ENCODE assay signal across 8 cellular contexts in the genomic region with DNA sequence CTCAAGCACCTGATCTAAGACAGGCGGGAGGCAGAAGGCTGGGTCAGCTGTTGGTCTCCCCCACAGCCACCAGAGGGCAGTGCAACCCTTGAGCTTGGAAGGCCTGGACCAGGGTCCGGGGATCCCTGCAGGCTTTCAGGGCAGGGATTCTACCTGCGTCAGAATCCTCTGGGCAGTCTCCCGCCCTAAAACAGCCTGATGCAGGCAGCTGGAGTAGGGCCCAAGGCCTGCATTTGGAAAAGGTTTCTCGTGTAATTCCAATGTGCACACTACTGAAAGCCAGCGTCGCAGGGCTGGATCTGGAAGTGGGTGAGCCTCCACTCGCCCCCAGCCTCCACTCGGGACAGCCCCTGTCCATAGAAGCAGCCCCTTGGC. TPM values are rescaled to one million over a fixed set of nuclear protein-coding genes. Genes with fewer than 3 reads are reported as not detected.
DNase-seq lines count a peak whose midpoint lies in the region; ATAC-seq and TF ChIP-seq lines count a peak whose summit lies in the region.

No MANE protein-coding gene starts in this region.

- H4K20me1 ChIP-seq in OCI-LY1 (ENCODE audit: insufficient read depth, low read length) = no peaks in the 10 kb centered on the region
- no peaks in the 10 kb centered on the region for H4K20me1 ChIP-seq in neural cell (ENCODE audit: insufficient read depth)

- DNase-seq in ELR (ENCODE audit: low read depth) = peak; percentile 75
- peak; percentile 61 for DNase-seq in activated T-cell treated with anti-CD3 and anti-CD28 coated beads for 48 hours (ENCODE audit: low read depth)
- DNase-seq in fibroblast of gingiva (ENCODE audit: low read depth) = peak; percentile 47
- DNase-seq in substantia nigra (lab: John Stamatoyannopoulos, UW) = peak in 39 of 49 donors; percentile 6 to 84 (median 37)
- DNase-seq in ureter (ENCODE audit: low spot score) = no peak

- H3K9me2 ChIP-seq in OCI-LY1 (ENCODE audit: low read depth, low read length) (no peaks in the 10 kb centered on the region), neural cell (ENCODE audit: insufficient read depth, low read length) (no peaks in the 10 kb centered on the region)

- H3K9ac ChIP-seq in OCI-LY1 (ENCODE audit: low read length) (no peak overlapping the region), neural cell (ENCODE audit: low read length) (no peak overlapping the region)

- peak; percentile 66 for ATAC-seq in HG03442 (IDR thresholded peaks at IDR 0.05; ENCODE audit: unreplicated experiment)

- TF ChIP-seq CTCF in OCI-LY1 (IDR thresholded peaks at IDR 0.05; ENCODE audit: low read length) (peak; percentile 80), neural cell (IDR thresholded peaks at IDR 0.05; ENCODE audit: poor library complexity, severe bottlenecking) (peak; percentile 78)

- H3K9me3 ChIP-seq in OCI-LY1 (ENCODE audit: low read length) = no peaks in the 10 kb centered on the region
- no peaks in the 10 kb centered on the region for H3K9me3 ChIP-seq in neural cell (ENCODE audit: low read length)

- TF ChIP-seq RAD21 in neural cell (conservative IDR thresholded peaks at IDR 0.05) = peak; percentile 80

- H3K79me2 ChIP-seq in OCI-LY1 (ENCODE audit: insufficient read depth, low read length) (no peaks in the 10 kb centered on the region), neural cell (replicated peaks; ENCODE audit: insufficient read depth, low read length) (no peaks in the 10 kb centered on the region)

- H3K4me2 ChIP-seq in OCI-LY1 (ENCODE audit: low read length) = no peak overlapping the region
- H3K4me2 ChIP-seq in neural cell (ENCODE audit: low read length) = no peak overlapping the region

- no peaks in the 10 kb centered on the region for H3K4me1 ChIP-seq in OCI-LY1 (ENCODE audit: insufficient read depth, low read length, severe bottlenecking)

- H3K27me3 ChIP-seq in OCI-LY1 (ENCODE audit: insufficient read depth, low read length) (no peaks in the 10 kb centered on the region), neural cell (ENCODE audit: insufficient read depth, low read depth, low read length) (no peaks in the 10 kb centered on the region)

- H2AFZ ChIP-seq in OCI-LY1 (ENCODE audit: low read length) (no peak overlapping the region), neural cell (ENCODE audit: low read depth, low read length) (no peak overlapping the region)

- H3F3A ChIP-seq in OCI-LY1 (ENCODE audit: insufficient read depth, low read length) (no peaks in the 10 kb centered on the region), neural cell (ENCODE audit: insufficient read depth, low read length, poor library complexity, severe bottlenecking) (no peaks in the 10 kb centered on the region)

- H3K36me3 ChIP-seq in OCI-LY1 (ENCODE audit: insufficient read depth, low read length) (no peaks in the 10 kb centered on the region; the same call in 1 of the 2 replicates), neural cell (ENCODE audit: insufficient read depth, low read length) (no peaks in the 10 kb centered on the region)

- TF ChIP-seq EP300 in neural cell (conservative IDR thresholded peaks at IDR 0.05; ENCODE audit: poor library complexity, severe bottlenecking) = no peak

- H3K27ac ChIP-seq in OCI-LY1 (ENCODE audit: low read depth, low read length, poor library complexity, severe bottlenecking) (no peak overlapping the region), neural cell (ENCODE audit: low read length) (no peak overlapping the region), substantia nigra (ENCODE audit: low read depth, low read length, poor library complexity, severe bottlenecking) (no peak overlapping the region)

- H3K4me3 ChIP-seq in OCI-LY1 (ENCODE audit: low read depth, low read length, poor library complexity, severe bottlenecking) (no peak overlapping the region), neural cell (ENCODE audit: low read length) (no peak overlapping the region)

TF ChIP-seq in neural cell, 6 proteins besides CTCF, POLR2A, EP300 and RAD21:
- TF ChIP-seq EZH2 (IDR thresholded peaks at IDR 0.05; ENCODE audit: borderline replicate concordance, insufficient read depth, low read length, poor library complexity, severe bottlenecking) (no peak), REST (IDR thresholded peaks at IDR 0.05; ENCODE audit: borderline replicate concordance) (no peak), SMC3 (conservative IDR thresholded peaks at IDR 0.05; ENCODE audit: poor library complexity) (peak; percentile 83), TAF1 (IDR thresholded peaks at IDR 0.05; ENCODE audit: low read depth) (no peak), MXI1 (conservative IDR thresholded peaks at IDR 0.05; ENCODE audit: poor library complexity, severe bottlenecking) (no peak)

RNA-seq across cellular contexts. Expression of gene BID, which starts 31.8 kb away (rescaled TPM):
- 88.6 and 92.4 TPM in 2 replicates for polyA plus RNA-seq in neural cell
- polyA minus RNA-seq in neural cell = 20.7 and 24.3 TPM in 2 replicates
- 31.3 TPM for total RNA-seq in ureter
